ENCODE assay signal across 20 cellular contexts in the genomic region with DNA sequence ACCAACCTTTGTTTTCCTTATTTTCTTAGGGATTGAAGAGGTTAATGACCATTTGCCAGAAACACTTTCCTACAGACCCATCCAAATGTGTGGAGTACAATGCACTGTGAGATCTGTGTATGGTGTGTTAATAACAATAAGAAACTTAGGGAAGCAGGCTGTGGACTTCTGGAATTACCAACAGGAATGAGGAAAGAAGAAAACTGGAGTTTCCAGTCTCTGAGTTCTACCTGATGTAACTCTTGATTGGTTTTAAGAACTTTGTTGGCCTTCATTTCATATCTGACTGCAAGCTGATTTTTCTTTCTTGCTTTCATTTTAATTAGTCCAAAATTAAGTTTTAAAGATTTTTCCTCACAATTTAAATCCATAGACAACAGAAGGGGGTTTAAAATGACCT. TPM values are rescaled to one million over a fixed set of nuclear protein-coding genes. Genes with fewer than 3 reads are reported as not detected.
DNase-seq lines count a peak whose midpoint lies in the region; ATAC-seq and TF ChIP-seq lines count a peak whose summit lies in the region.
"Had no signal": no experiment of that assay in that cellular context is flagged by ENCODE, and none has a peak within 500 bp of the region (broad histone marks: within the 10 kb centered on the region; RNA-seq: fewer than 3 reads in every experiment).

No MANE protein-coding gene starts in this region.

- no peaks in the 10 kb centered on the region for H3K79me2 ChIP-seq in hepatocyte

- TF ChIP-seq CTCF in VCaP (conservative IDR thresholded peaks at IDR 0.05) (no peak), hepatocyte (IDR thresholded peaks at IDR 0.05; ENCODE audit: poor library complexity) (no peak), mucosa of descending colon (IDR thresholded peaks at IDR 0.05) (no peak), GM10266 (IDR thresholded peaks at IDR 0.05; ENCODE audit: control insufficient read depth, insufficient read depth, low read depth, missing control alignments) (no peak)

- no peak overlapping the region for H3K4me2 ChIP-seq in hepatocyte

- no peaks in the 10 kb centered on the region for H3K9me3 Mint-ChIP-seq in activated CD4-positive, alpha-beta T cell treated with anti-CD3 and anti-CD28 coated beads, Interleukin-2, amount 10 ng/mL, durations not matched to agents 7 days and 5 days
- H3K9me3 Mint-ChIP-seq: CD4-positive, CD25-positive, alpha-beta regulatory T cell; CD8-positive, alpha-beta memory T cell had no signal

- H3K36me3 ChIP-seq in hepatocyte (replicated peaks; ENCODE audit: insufficient read depth, low read depth) (no peaks in the 10 kb centered on the region), mucosa of descending colon (ENCODE audit: low read depth) (no peaks in the 10 kb centered on the region)
- H3K36me3 ChIP-seq: BE2C had no signal

- H3K36me3 Mint-ChIP-seq in activated CD4-positive, alpha-beta T cell treated with anti-CD3 and anti-CD28 coated beads, Interleukin-2, amount 10 ng/mL, durations not matched to agents 7 days and 5 days (ENCODE audit: low read depth): peaks cover 15% of the 10 kb centered on the region

- peak; percentile 34 for ATAC-seq in mucosa of descending colon
- no peak for ATAC-seq in HG02642 (IDR thresholded peaks at IDR 0.05; ENCODE audit: poor library complexity, unreplicated experiment)

- no peaks in the 10 kb centered on the region for H3K27me3 Mint-ChIP-seq in activated CD4-positive, alpha-beta T cell treated with anti-CD3 and anti-CD28 coated beads, Interleukin-2, amount 10 ng/mL, durations not matched to agents 7 days and 5 days
- H3K27me3 Mint-ChIP-seq: CD4-positive, CD25-positive, alpha-beta regulatory T cell; CD8-positive, alpha-beta memory T cell had no signal

- H2AFZ ChIP-seq in hepatocyte: no peak overlapping the region
- H2AFZ ChIP-seq: GM23248 had no signal

- DNase-seq in hepatocyte (ENCODE audit: low spot score) (no peak), mucosa of descending colon (no peak), midbrain (lab: John Stamatoyannopoulos, UW) (no peak), GM10266 (ENCODE audit: extremely low spot score) (no peak)
- no peak for DNase-seq in activated CD4-positive, alpha-beta T cell treated with anti-CD3 and anti-CD28 coated beads, Interleukin-2, amount 10 ng/mL, durations not matched to agents 7 days and 5 days
- DNase-seq: ACHN; BE2C; C1 segment of cervical spinal cord; CD4-positive, CD25-positive, alpha-beta regulatory T cell; CD8-positive, alpha-beta memory T cell; COR-L47; DMS 273 treated with DMSO at 0.1 percent for 48 hours; DMS53; DND-41; EL; GM23248 had no signal

- no peak overlapping the region for H3K4me3 Mint-ChIP-seq in activated CD4-positive, alpha-beta T cell treated with anti-CD3 and anti-CD28 coated beads, Interleukin-2, amount 10 ng/mL, durations not matched to agents 7 days and 5 days
- H3K4me3 Mint-ChIP-seq: CD4-positive, CD25-positive, alpha-beta regulatory T cell; CD8-positive, alpha-beta memory T cell had no signal

- no peak overlapping the region for H3K27ac Mint-ChIP-seq in activated CD4-positive, alpha-beta T cell treated with anti-CD3 and anti-CD28 coated beads, Interleukin-2, amount 10 ng/mL, durations not matched to agents 7 days and 5 days

- H3K4me1 ChIP-seq in hepatocyte (ENCODE audit: insufficient read depth) (no peaks in the 10 kb centered on the region), mucosa of descending colon (ENCODE audit: low read depth) (no peaks in the 10 kb centered on the region)
- H3K4me1 ChIP-seq: HAP-1 had no signal

- CTCF ChIA-PET in activated CD4-positive, alpha-beta T cell treated with anti-CD3 and anti-CD28 coated beads, Interleukin-2, amount 10 ng/mL, durations not matched to agents 7 days and 5 days (lab: Charles Lee): no interaction called here

- H3K27ac ChIP-seq in VCaP: peak overlapping the region; percentile 83
- H3K27ac ChIP-seq in hepatocyte: peak overlapping the region; percentile 18
- H3K27ac ChIP-seq: GM23248, HL-60 had no signal

- no peak overlapping the region for H3K4me3 ChIP-seq in hepatocyte
- H3K4me3 ChIP-seq in mucosa of descending colon: no peak overlapping the region
- H3K4me3 ChIP-seq: GM23248, HAP-1 had no signal

- no peaks in the 10 kb centered on the region for H3K9me2 ChIP-seq in hepatocyte (replicated peaks; ENCODE audit: insufficient read depth)

- no peaks in the 10 kb centered on the region for H3K27me3 ChIP-seq in hepatocyte
- H3K27me3 ChIP-seq: BE2C had no signal

- intact Hi-C loops in mucosa of descending colon (cut with DNase I, micrococcal nuclease): no loop called here

- no peaks in the 10 kb centered on the region for H3K9me3 ChIP-seq in hepatocyte (ENCODE audit: low read depth)
- no peaks in the 10 kb centered on the region for H3K9me3 ChIP-seq in mucosa of descending colon
- H3K9me3 ChIP-seq: BE2C, HAP-1 had no signal

- H3K4me1 Mint-ChIP-seq in activated CD4-positive, alpha-beta T cell treated with anti-CD3 and anti-CD28 coated beads, Interleukin-2, amount 10 ng/mL, durations not matched to agents 7 days and 5 days: no peaks in the 10 kb centered on the region
- H3K4me1 Mint-ChIP-seq: CD8-positive, alpha-beta memory T cell had no signal

- no peaks in the 10 kb centered on the region for H4K20me1 ChIP-seq in hepatocyte (ENCODE audit: insufficient read depth, poor library complexity, severe bottlenecking)

- POLR2A ChIA-PET in activated CD4-positive, alpha-beta T cell treated with anti-CD3 and anti-CD28 coated beads, Interleukin-2, amount 10 ng/mL, durations not matched to agents 7 days and 5 days (lab: Charles Lee): no interaction called here

RNA-seq across cellular contexts. Expression of a gene that starts 43.5 kb away (rescaled TPM):
- total RNA-seq in hepatocyte (24.7 and 26.3 TPM in 2 replicates), mucosa of descending colon (10 to 100 TPM; 20.8 to 26.1 (median 25.9) TPM)
- polyA plus RNA-seq in hepatocyte: 19.3 and 23.2 TPM in 2 replicates
- 10 to 100 TPM; 24.8 to 29.2 TPM for total RNA-seq in activated CD4-positive, alpha-beta T cell treated with anti-CD3 and anti-CD28 coated beads, Interleukin-2, amount 10 ng/mL, durations not matched to agents 7 days and 5 days
